Comparison of ENCODE assay signal across 29 cellular contexts in genomic region chr16:23397464-23397863, GRCh38.
"Had no signal": no experiment of that assay in that cellular context is flagged by ENCODE, and none has a peak within 500 bp of the region (broad histone marks: within the 10 kb centered on the region; RNA-seq: fewer than 3 reads in every experiment).

No MANE protein-coding gene starts in this region.

- H3K4me3 ChIP-seq: MG63, Peyer's patch, SJCRH30 had no signal

- DNase-seq: activated B cell treated with CpG ODN at 0.5 μM for 24 hours; activated CD4-positive, alpha-beta T cell treated with anti-CD3 and anti-CD28 coated beads for 1 hour; activated CD4-positive, alpha-beta T cell treated with anti-CD3 and anti-CD28 coated beads, Interleukin-2, amount 10 ng/mL, durations not matched to agents 24 days and 14 days; activated CD4-positive, alpha-beta T cell treated with anti-CD3 and anti-CD28 coated beads, Interleukin-2, amount 50 U/mL, for 48 hours; activated CD8-positive, alpha-beta memory T cell treated with anti-CD3 and anti-CD28 coated beads, Interleukin-2, amount 10 ng/mL, durations not matched to agents 7 days and 5 days; activated effector memory CD4-positive, alpha-beta T cell treated with Interleukin-2 at 50 U/mL for 16 hours; activated naive CD4-positive, alpha-beta T cell; activated T-cell treated with anti-CD3 and anti-CD28 coated beads, Interleukin-2, amount 50 U/mL, for 24 hours; central memory CD4-positive, alpha-beta T cell; MG63; MV-4-11; NCI-H1092 treated with DMSO at 0.1 percent for 48 hours; NCI-H1436; NCI-H1694 treated with DMSO at 0.1 percent for 48 hours; NCI-H2029 treated with DMSO at 0.1 percent for 48 hours; NCI-H345; NCI-H510A; NCI-H526 treated with DMSO at 0.1 percent for 48 hours; NCI-H82; NK-92 treated with Interleukin-12 subunit alpha and Interleukin-12 subunit beta, amount 100 ng/mL, for 24 hours; Peyer's patch; Right ventricle myocardium superior; SJCRH30; SK-N-SH; SW 1271 had no signal

- H3K27me3 Mint-ChIP-seq: activated B cell treated with CpG ODN at 0.5 μM for 24 hours; activated CD4-positive, alpha-beta T cell treated with anti-CD3 and anti-CD28 coated beads, Interleukin-2, amount 10 ng/mL, durations not matched to agents 24 days and 14 days; activated CD8-positive, alpha-beta memory T cell treated with anti-CD3 and anti-CD28 coated beads, Interleukin-2, amount 10 ng/mL, durations not matched to agents 7 days and 5 days; activated naive CD4-positive, alpha-beta T cell treated with anti-CD3 and anti-CD28 coated beads, Interleukin-2, amount 50 U/mL, for 24 hours; activated T-cell treated with anti-CD3 and anti-CD28 coated beads, Interleukin-2, amount 50 U/mL, for 24 hours had no signal

- H3K27ac Mint-ChIP-seq: activated B cell treated with CpG ODN at 0.5 μM for 24 hours; activated CD4-positive, alpha-beta T cell treated with anti-CD3 and anti-CD28 coated beads, Interleukin-2, amount 10 ng/mL, durations not matched to agents 24 days and 14 days; activated CD8-positive, alpha-beta memory T cell treated with anti-CD3 and anti-CD28 coated beads, Interleukin-2, amount 10 ng/mL, durations not matched to agents 7 days and 5 days; activated naive CD4-positive, alpha-beta T cell treated with anti-CD3 and anti-CD28 coated beads, Interleukin-2, amount 50 U/mL, for 24 hours; activated T-cell treated with anti-CD3 and anti-CD28 coated beads, Interleukin-2, amount 50 U/mL, for 24 hours; activated T-helper 1 cell treated with anti-CD3 and anti-CD28 coated beads, Interleukin-12 subunit alpha, Interleukin-12 subunit beta, Interleukin-2, Interleukin-4 antibody, amounts not matched to agents 30 ng/mL and 10 ng/mL and 1 ng/mL, durations not matched to agents 14 hours and 24 hours and 36 hours had no signal

- H3K4me3 Mint-ChIP-seq: activated B cell treated with CpG ODN at 0.5 μM for 24 hours; activated CD4-positive, alpha-beta T cell treated with anti-CD3 and anti-CD28 coated beads, Interleukin-2, amount 10 ng/mL, durations not matched to agents 24 days and 14 days; activated CD8-positive, alpha-beta memory T cell treated with anti-CD3 and anti-CD28 coated beads, Interleukin-2, amount 10 ng/mL, durations not matched to agents 7 days and 5 days; activated naive CD4-positive, alpha-beta T cell treated with anti-CD3 and anti-CD28 coated beads, Interleukin-2, amount 50 U/mL, for 24 hours; activated T-cell treated with anti-CD3 and anti-CD28 coated beads, Interleukin-2, amount 50 U/mL, for 24 hours; activated T-helper 1 cell treated with anti-CD3 and anti-CD28 coated beads, Interleukin-12 subunit alpha, Interleukin-12 subunit beta, Interleukin-2, Interleukin-4 antibody, amounts not matched to agents 30 ng/mL and 10 ng/mL and 1 ng/mL, durations not matched to agents 14 hours and 24 hours and 36 hours had no signal

- ATAC-seq: activated CD8-positive, alpha-beta memory T cell treated with anti-CD3 and anti-CD28 coated beads, Interleukin-2, amount 10 ng/mL, durations not matched to agents 7 days and 5 days had no signal

- H3K4me2 ChIP-seq: KMS-11, SK-N-SH had no signal

- H3K4me1 Mint-ChIP-seq: activated B cell treated with CpG ODN at 0.5 μM for 24 hours; activated CD4-positive, alpha-beta T cell treated with anti-CD3 and anti-CD28 coated beads, Interleukin-2, amount 10 ng/mL, durations not matched to agents 24 days and 14 days; activated CD8-positive, alpha-beta memory T cell treated with anti-CD3 and anti-CD28 coated beads, Interleukin-2, amount 10 ng/mL, durations not matched to agents 7 days and 5 days; activated naive CD4-positive, alpha-beta T cell treated with anti-CD3 and anti-CD28 coated beads, Interleukin-2, amount 50 U/mL, for 24 hours had no signal

- H3K9me2 ChIP-seq: SK-N-SH had no signal

- H3K9me3 ChIP-seq: MG63, Peyer's patch, SJCRH30, SK-N-SH had no signal

- H3K27ac ChIP-seq: KMS-11, Peyer's patch, RWPE1, SJCRH30 had no signal

- H3K9me3 Mint-ChIP-seq: activated B cell treated with CpG ODN at 0.5 μM for 24 hours; activated CD4-positive, alpha-beta T cell treated with anti-CD3 and anti-CD28 coated beads, Interleukin-2, amount 10 ng/mL, durations not matched to agents 24 days and 14 days; activated naive CD4-positive, alpha-beta T cell treated with anti-CD3 and anti-CD28 coated beads, Interleukin-2, amount 50 U/mL, for 24 hours; activated T-cell treated with anti-CD3 and anti-CD28 coated beads, Interleukin-2, amount 50 U/mL, for 24 hours; activated T-helper 1 cell treated with anti-CD3 and anti-CD28 coated beads, Interleukin-12 subunit alpha, Interleukin-12 subunit beta, Interleukin-2, Interleukin-4 antibody, amounts not matched to agents 30 ng/mL and 10 ng/mL and 1 ng/mL, durations not matched to agents 14 hours and 24 hours and 36 hours had no signal

- H3K4me1 ChIP-seq: Peyer's patch, SJCRH30 had no signal
